ENCODE assay signal across 8 cellular contexts in the genomic region with DNA sequence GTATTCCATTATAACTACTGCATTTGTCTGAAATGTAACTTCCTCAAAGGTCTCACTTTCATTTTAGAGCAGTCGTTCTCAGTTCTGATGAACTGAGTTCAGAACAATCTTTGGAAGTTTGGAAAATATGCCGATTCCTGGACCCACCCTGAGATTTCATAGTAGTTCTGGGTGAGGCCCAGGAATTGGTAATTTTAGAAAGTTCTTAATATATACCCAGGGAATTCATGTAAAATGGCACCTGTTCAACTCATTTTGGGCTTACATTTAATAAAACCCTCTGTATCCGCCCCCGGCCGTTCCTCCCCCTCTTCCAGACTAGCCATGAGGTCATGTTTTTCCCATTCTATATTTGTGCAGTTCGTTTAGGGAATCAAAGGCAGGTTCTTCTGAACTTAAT. TPM values are rescaled to one million over a fixed set of nuclear protein-coding genes. Genes with fewer than 3 reads are reported as not detected.
A peak's percentile ranks its signal among the peaks of the same experiment; 100 is the strongest.
DNase-seq lines count a peak whose midpoint lies in the region; ATAC-seq and TF ChIP-seq lines count a peak whose summit lies in the region.

No MANE protein-coding gene starts in this region.

- no peaks in the 10 kb centered on the region for H3K27me3 ChIP-seq in Peyer's patch
- H3K27me3 ChIP-seq in fibroblast of lung (ENCODE audit: control insufficient read depth, insufficient read depth, low read length) = no peaks in the 10 kb centered on the region
- no peaks in the 10 kb centered on the region for H3K27me3 ChIP-seq in sigmoid colon

- H3K9me3 ChIP-seq in Peyer's patch = no peaks in the 10 kb centered on the region
- no peaks in the 10 kb centered on the region for H3K9me3 ChIP-seq in fibroblast of lung (ENCODE audit: control insufficient read depth, insufficient read depth, low read depth, low read length)
- H3K9me3 ChIP-seq in sigmoid colon = no peaks in the 10 kb centered on the region

- peak overlapping the region; percentile 8 to 33 (median 16) for H3K4me3 ChIP-seq in Peyer's patch
- H3K4me3 ChIP-seq in fibroblast of lung (replicated peaks in 1 of 4; ENCODE audit: control extremely low read depth in 1 of 4, insufficient read depth in 1 of 4, low read depth in 3 of 4, low read length in 4 of 4) = peak overlapping the region in 3 of 4 experiments; percentile 6 to 47 (median 25)
- H3K4me3 ChIP-seq in sigmoid colon = peak overlapping the region in 3 of 4 donors; percentile 11 to 22 (median 17)

- H3K4me2 ChIP-seq in fibroblast of lung (ENCODE audit: extremely low read depth, insufficient read depth, low read length) = peak overlapping the region; percentile 91

- peak; percentile 56 for DNase-seq in ELR (ENCODE audit: low read depth)
- no peak for DNase-seq in Peyer's patch
- DNase-seq in fibroblast of lung (ENCODE audit: low read depth in 2 of 2) = no peak
- no peak for DNase-seq in sigmoid colon
- DNase-seq in globus pallidus (ENCODE audit: low spot score) = no peak
- DNase-seq in GM20000 (ENCODE audit: low spot score) = no peak

- peak overlapping the region; percentile 75 to 96 (median 90) for H3K27ac ChIP-seq in Peyer's patch
- H3K27ac ChIP-seq in fibroblast of lung (ENCODE audit: insufficient read depth, low read length) = peak overlapping the region; percentile 100
- peak overlapping the region; percentile 68 to 93 (median 80) for H3K27ac ChIP-seq in sigmoid colon

- no peak for TF ChIP-seq EP300 in sigmoid colon (IDR thresholded peaks at IDR 0.05)

- ATAC-seq in HG03342 (IDR thresholded peaks at IDR 0.05; ENCODE audit: unreplicated experiment) (no peak), GM21528 (IDR thresholded peaks at IDR 0.05; ENCODE audit: low FRiP score, unreplicated experiment) (no peak)

- TF ChIP-seq CTCF in Peyer's patch (IDR thresholded peaks at IDR 0.05) (no peak), fibroblast of lung (conservative IDR thresholded peaks at IDR 0.05 in 1 of 2, IDR thresholded peaks at IDR 0.05 in 1 of 2; ENCODE audit: low read depth in 1 of 2, low read length in 2 of 2) (no peak), sigmoid colon (IDR thresholded peaks at IDR 0.05) (no peak), GM20000 (IDR thresholded peaks at IDR 0.05; ENCODE audit: extremely low read depth, missing control alignments) (no peak)

- TF ChIP-seq POLR2A in Peyer's patch (IDR thresholded peaks at IDR 0.05) (no peak), sigmoid colon (IDR thresholded peaks at IDR 0.05) (no peak)

- WGBS in sigmoid colon, 2 donors = 22 to 38% methylated on average over 6 of the region's 6 CpGs

- H3K79me2 ChIP-seq in fibroblast of lung (ENCODE audit: control insufficient read depth, insufficient read depth, low read length) = no peaks in the 10 kb centered on the region

- peaks cover 0 to 36% (median 7%) of the 10 kb centered on the region in 4 donors for H3K4me1 ChIP-seq in Peyer's patch
- H3K4me1 ChIP-seq in fibroblast of lung (ENCODE audit: control insufficient read depth, extremely low read depth, insufficient read depth, low read length) = peaks cover 55% of the 10 kb centered on the region
- H3K4me1 ChIP-seq in sigmoid colon = peaks cover 0 to 59% (median 35%) of the 10 kb centered on the region in 4 donors

- H2AFZ ChIP-seq in fibroblast of lung (ENCODE audit: low read length) = peak overlapping the region; percentile 80

- no peaks in the 10 kb centered on the region for H4K20me1 ChIP-seq in fibroblast of lung (ENCODE audit: control insufficient read depth, extremely low read depth, insufficient read depth, low read length)

- intact Hi-C loops in sigmoid colon (cut with DNase I) = loop anchor here (5.0 kb wide), 2 partner anchors 55 to 115 kb away; a partner anchor contains a TSS

- H3K9ac ChIP-seq in fibroblast of lung (ENCODE audit: insufficient read depth, low read length) = peak overlapping the region; percentile 30

- no peaks in the 10 kb centered on the region for H3K36me3 ChIP-seq in Peyer's patch
- no peaks in the 10 kb centered on the region for H3K36me3 ChIP-seq in fibroblast of lung (ENCODE audit: control insufficient read depth, insufficient read depth, low read length)
- H3K36me3 ChIP-seq in sigmoid colon = no peaks in the 10 kb centered on the region

RNA-seq across cellular contexts. Expression of a gene that starts 5.9 kb away (rescaled TPM):
- total RNA-seq in Peyer's patch (1 to 10 TPM in 1 of 4 donors, not detected in 3; 1.1 TPM), fibroblast of lung (0.26 and 0.66 TPM in 2 replicates), sigmoid colon (not detected)
- polyA plus RNA-seq in fibroblast of lung (0.93 and 1.3 TPM in 2 replicates), sigmoid colon (not detected)
- 0.78 and 1.1 TPM in 2 replicates for polyA plus RNA-seq in fibroblast of lung (2012)
- polyA minus RNA-seq in fibroblast of lung (ENCODE audit: low replicate concordance) = 1.6 and 2.2 TPM in 2 replicates

RNA-seq across cellular contexts. Expression of a gene that starts 53.3 kb away (rescaled TPM):
- total RNA-seq in Peyer's patch (1 to 10 TPM; 6.5 to 9.1 (median 7.2) TPM), fibroblast of lung (6.7 and 10.4 TPM in 2 replicates), sigmoid colon (1 to 10 TPM; 2.9 to 5.0 (median 4.7) TPM)
- polyA plus RNA-seq in fibroblast of lung (7.1 and 7.3 TPM in 2 replicates), sigmoid colon (1 to 10 TPM in 1 of 3 donors, under 1 TPM in 2; 0.60 to 1.1 (median 0.69) TPM)
- polyA plus RNA-seq in fibroblast of lung (2012) = 5.3 and 5.4 TPM in 2 replicates
- 6.7 and 12.2 TPM in 2 replicates for polyA minus RNA-seq in fibroblast of lung (ENCODE audit: low replicate concordance)
